ENCODE assay signal across 1 cellular context in the genomic region with DNA sequence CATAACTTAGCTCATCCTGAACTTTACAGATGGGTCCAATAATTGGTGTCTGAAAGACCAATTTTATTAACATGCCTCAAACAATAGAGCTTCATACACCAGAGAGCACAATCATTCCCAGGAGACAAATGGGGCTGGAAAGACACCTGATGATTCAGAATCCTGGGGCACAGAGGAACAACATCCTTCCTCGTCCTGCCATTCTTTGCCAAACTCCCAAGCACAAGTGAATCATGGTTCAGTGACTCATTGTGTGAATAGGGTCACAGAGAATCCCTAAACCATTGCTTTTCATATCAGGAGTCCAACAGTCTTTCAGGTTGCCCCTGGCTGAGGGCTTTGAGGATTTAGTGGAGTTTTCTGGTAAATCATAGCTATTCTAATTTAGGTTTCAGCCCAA.
TF ChIP-seq lines count a peak whose summit lies in the region.

No MANE protein-coding gene starts in this region.

TF ChIP-seq in endothelial cell of umbilical vein, 7 proteins besides CTCF, POLR2A, EP300 and RAD21 (continued from another document):
- TF ChIP-seq, protein P1, sequence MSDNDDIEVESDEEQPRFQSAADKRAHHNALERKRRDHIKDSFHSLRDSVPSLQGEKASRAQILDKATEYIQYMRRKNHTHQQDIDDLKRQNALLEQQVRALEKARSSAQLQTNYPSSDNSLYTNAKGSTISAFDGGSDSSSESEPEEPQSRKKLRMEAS (IDR thresholded peaks at IDR 0.05; ENCODE audit: insufficient read depth, insufficient read length) = no peak
- TF ChIP-seq EZH2 (IDR thresholded peaks at IDR 0.05; ENCODE audit: borderline replicate concordance, low read depth, low read length, severe bottlenecking) = no peak
